In the genomic region with DNA sequence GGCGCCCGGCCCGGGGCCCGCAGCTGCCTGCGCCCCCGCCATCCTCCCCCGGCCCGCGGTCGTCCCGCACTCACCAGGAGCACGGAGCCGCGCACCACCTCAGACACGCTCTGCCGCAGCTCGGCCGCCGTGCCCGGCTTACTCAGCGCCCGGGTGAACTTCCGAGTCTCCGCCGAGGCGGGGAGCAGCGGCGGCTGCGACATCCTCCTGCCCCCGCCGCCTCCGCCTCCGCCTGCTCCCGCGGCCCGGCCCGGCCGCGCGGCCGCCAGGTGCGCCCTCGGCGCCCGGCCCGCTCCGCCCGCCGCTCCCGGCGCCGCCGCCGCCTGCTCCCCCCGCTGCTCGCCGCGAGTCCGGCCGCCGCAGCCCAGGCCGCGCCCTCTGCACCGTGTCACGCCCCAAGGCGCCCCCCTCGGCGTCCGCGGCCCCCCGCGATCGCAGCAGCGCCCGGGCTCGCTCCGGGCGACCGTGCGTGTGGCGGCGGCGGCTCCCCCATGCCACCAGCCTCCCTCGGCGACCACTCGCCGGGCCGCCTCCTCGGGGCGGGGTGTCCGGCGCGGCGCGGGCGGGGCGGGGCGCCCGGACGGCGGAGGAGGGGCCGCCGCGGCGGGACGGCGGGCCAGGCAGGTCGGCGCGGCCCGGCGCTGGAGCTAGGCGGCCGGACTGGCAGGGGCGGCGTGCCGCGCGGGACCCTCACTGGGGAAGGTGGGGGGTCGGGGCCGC, we compare ENCODE assay signal across 1 cellular context.
A peak's percentile ranks its signal among the peaks of the same experiment; 100 is the strongest.
TF ChIP-seq lines count a peak whose summit lies in the region.

No MANE protein-coding gene starts in this region.

TF ChIP-seq in H1, 55 proteins besides CTCF, POLR2A, EP300 and RAD21 (continued from another document):
- 0 out of 2 replicates have a peak, but pooled peaks have one; percentile 18 for TF ChIP-seq MAX (IDR thresholded peaks at IDR 0.05)
- no peak for TF ChIP-seq CEBPB (IDR thresholded peaks at IDR 0.05; ENCODE audit: low read depth, low read length)
- TF ChIP-seq PHF8 (conservative IDR thresholded peaks at IDR 0.05; ENCODE audit: low read depth, low read length): 0 out of 2 replicates have a peak, but pooled peaks have one; percentile 15
